In genomic region chr6:141724731-141725130, GRCh38 we compare ENCODE assay signal across 3 cellular contexts.
"Had no signal": no experiment of that assay in that cellular context is flagged by ENCODE, and none has a peak within 500 bp of the region (broad histone marks: within the 10 kb centered on the region; RNA-seq: fewer than 3 reads in every experiment).

No MANE protein-coding gene starts in this region.

- ATAC-seq: GM12878 had no signal

- DNase-seq: GDM1, GF-D8 had no signal
